ENCODE assay signal across 13 cellular contexts in the genomic region with DNA sequence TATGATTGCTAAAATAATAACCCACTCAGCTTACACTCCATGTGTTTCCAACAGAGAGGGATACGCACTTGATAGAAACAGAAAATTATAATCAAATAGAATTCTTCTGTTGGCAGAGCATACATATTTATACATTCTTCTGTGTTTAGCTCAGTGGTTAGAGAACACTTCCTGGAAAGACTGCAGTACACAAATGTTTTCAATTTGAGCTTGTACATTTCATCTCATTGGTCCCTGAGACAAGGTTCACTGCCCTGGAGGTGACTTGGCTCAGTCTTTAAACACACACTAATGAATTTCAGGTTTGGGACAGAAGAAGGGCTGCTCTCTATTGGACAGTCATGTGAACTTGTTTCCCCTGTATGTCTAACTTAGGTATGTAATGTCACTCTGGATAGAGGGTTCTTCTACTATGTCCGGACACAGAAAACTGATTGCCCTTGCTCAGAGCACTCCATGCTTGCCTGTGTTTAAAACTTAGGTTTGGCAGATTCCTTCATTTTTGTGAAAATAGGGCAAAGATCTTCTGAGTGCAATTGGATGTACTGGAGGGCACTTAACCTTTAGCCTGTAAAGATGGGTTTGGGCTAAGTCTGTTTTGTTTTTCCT. TPM values are rescaled to one million over a fixed set of nuclear protein-coding genes. Genes with fewer than 3 reads are reported as not detected.
DNase-seq lines count a peak whose midpoint lies in the region; ATAC-seq, FAIRE-seq and TF ChIP-seq lines count a peak whose summit lies in the region.
"Had no signal": no experiment of that assay in that cellular context is flagged by ENCODE, and none has a peak within 500 bp of the region (broad histone marks: within the 10 kb centered on the region; RNA-seq: fewer than 3 reads in every experiment).

No MANE protein-coding gene starts in this region.

- H3K14ac ChIP-seq in trophoblast cell (ENCODE audit: low read length), result no peak overlapping the region

- no peaks in the 10 kb centered on the region for H3K36me3 Mint-ChIP-seq in activated CD8-positive, alpha-beta T cell treated with anti-CD3 and anti-CD28 coated beads for 36 hours (ENCODE audit: low read depth)

- no peak overlapping the region for H2BK120ac ChIP-seq in trophoblast cell (ENCODE audit: insufficient read depth, low read length, poor library complexity)

- H3K9me3 Mint-ChIP-seq in activated CD8-positive, alpha-beta T cell treated with anti-CD3 and anti-CD28 coated beads for 36 hours, result no peaks in the 10 kb centered on the region
- H3K9me3 Mint-ChIP-seq: IgD-negative memory B cell had no signal

- H3K4me2 ChIP-seq in skeletal muscle satellite cell (ENCODE audit: low read length) (peak overlapping the region; percentile 4), trophoblast cell (ENCODE audit: low read length) (no peak overlapping the region)

- H3K9me3 ChIP-seq in skeletal muscle satellite cell (replicated peaks; ENCODE audit: low read length) (no peaks in the 10 kb centered on the region), trophoblast cell (ENCODE audit: insufficient read depth, low read depth, low read length) (no peaks in the 10 kb centered on the region)

- WGBS in trophoblast cell (ENCODE audit: extremely low coverage, insufficient coverage, insufficient read length), result no CpG with 5 or more reads among the region's 2 CpGs

- H2BK12ac ChIP-seq in trophoblast cell (ENCODE audit: low read length), result no peak overlapping the region

- DNase-seq in GM12891 (ENCODE audit: insufficient read length, low spot score) (no peak), foreskin fibroblast (peak; percentile 86 to 92), NCI-H2171 (lab: John Stamatoyannopoulos, UW) (no peak), trophoblast cell (no peak), NCI-H1105 (lab: John Stamatoyannopoulos, UW) (no peak)
- DNase-seq in activated CD8-positive, alpha-beta T cell treated with anti-CD3 and anti-CD28 coated beads for 36 hours, result no peak
- DNase-seq: aorta, SHP77 had no signal

- H3K4me1 ChIP-seq in skeletal muscle satellite cell (ENCODE audit: control insufficient read depth, insufficient read depth, low read length) (peaks cover 12% of the 10 kb centered on the region), trophoblast cell (ENCODE audit: control insufficient read depth in 1 of 2, insufficient read depth in 2 of 2, low read length in 2 of 2) (peaks cover 0 to 9% of the 10 kb centered on the region in 2 experiments)

- no peak overlapping the region for H3K4ac ChIP-seq in trophoblast cell (ENCODE audit: low read depth, low read length)

- POLR2A ChIA-PET in activated CD8-positive, alpha-beta T cell treated with anti-CD3 and anti-CD28 coated beads for 36 hours (lab: Charles Lee), result interaction anchor here (1.2 kb wide), 1 partner anchor 42 kb away, joined by 3 read pairs; no protein-coding TSS in a partner anchor

- H3K27me3 ChIP-seq in skeletal muscle satellite cell (ENCODE audit: control insufficient read depth, insufficient read depth, low read length) (no peaks in the 10 kb centered on the region), trophoblast cell (ENCODE audit: insufficient read depth, low read length) (no peaks in the 10 kb centered on the region)
- H3K27me3 ChIP-seq: foreskin keratinocyte had no signal

- no peak for TF ChIP-seq CTCF in activated CD8-positive, alpha-beta T cell treated with anti-CD3 and anti-CD28 coated beads for 36 hours (IDR thresholded peaks at IDR 0.05)
- no peak for TF ChIP-seq CTCF in foreskin fibroblast (IDR thresholded peaks at IDR 0.05; ENCODE audit: low read depth, low read length)

- peak; percentile 59 for FAIRE-seq in GM12891 (lab: Jason Lieb, UNC)

- peaks cover 15% of the 10 kb centered on the region for H3K4me1 Mint-ChIP-seq in activated CD8-positive, alpha-beta T cell treated with anti-CD3 and anti-CD28 coated beads for 36 hours (ENCODE audit: low read depth)

- H3K9ac ChIP-seq in skeletal muscle satellite cell (ENCODE audit: low read depth, low read length) (no peak overlapping the region), trophoblast cell (ENCODE audit: low read length) (no peak overlapping the region)

- no peak overlapping the region for H2BK5ac ChIP-seq in trophoblast cell (ENCODE audit: low read depth, low read length, poor library complexity)

- intact Hi-C loops in activated CD8-positive, alpha-beta T cell treated with anti-CD3 and anti-CD28 coated beads for 36 hours (cut with micrococcal nuclease), result no loop called here

- no peak overlapping the region for H3K27ac ChIP-seq in trophoblast cell (ENCODE audit: low read depth, low read length)
- H3K27ac ChIP-seq: foreskin keratinocyte had no signal

- H3K27ac Mint-ChIP-seq in activated CD8-positive, alpha-beta T cell treated with anti-CD3 and anti-CD28 coated beads for 36 hours, result no peak overlapping the region

- no peak overlapping the region for H2AFZ ChIP-seq in trophoblast cell (ENCODE audit: insufficient read depth, low read length, poor library complexity)

- no peak overlapping the region for H3K4me3 Mint-ChIP-seq in activated CD8-positive, alpha-beta T cell treated with anti-CD3 and anti-CD28 coated beads for 36 hours

- H2AK5ac ChIP-seq in trophoblast cell (ENCODE audit: low read length), result no peak overlapping the region

- no peak overlapping the region for H4K91ac ChIP-seq in trophoblast cell (ENCODE audit: low read depth, low read length)

- H3K36me3 ChIP-seq in skeletal muscle satellite cell (ENCODE audit: insufficient read depth, low read length), result no peaks in the 10 kb centered on the region
- no peaks in the 10 kb centered on the region for H3K36me3 ChIP-seq in trophoblast cell (ENCODE audit: control insufficient read depth in 1 of 2, insufficient read depth in 2 of 2, low read length in 2 of 2)

- no peak overlapping the region for H3K18ac ChIP-seq in trophoblast cell (ENCODE audit: low read length)

- no peak for TF ChIP-seq POLR2A in GM12891 (IDR thresholded peaks at IDR 0.05; ENCODE audit: low read depth, low read length)

- no peaks in the 10 kb centered on the region for H3K79me1 ChIP-seq in trophoblast cell (ENCODE audit: low read length)

- H4K12ac ChIP-seq in trophoblast cell (ENCODE audit: low read depth, low read length), result no peak overlapping the region

- no peak overlapping the region for H3K23ac ChIP-seq in trophoblast cell (ENCODE audit: low read length)

- no peaks in the 10 kb centered on the region for H3K79me2 ChIP-seq in trophoblast cell (ENCODE audit: control insufficient read depth, insufficient read depth, low read length, poor library complexity)

- no peak overlapping the region for H4K8ac ChIP-seq in trophoblast cell (ENCODE audit: low read depth, low read length)

- CTCF ChIA-PET in activated CD8-positive, alpha-beta T cell treated with anti-CD3 and anti-CD28 coated beads for 36 hours (lab: Charles Lee), result interaction anchor here (1.1 to 17.3 kb wide), 5 partner anchors 8 to 244 kb away, joined by 3 to 528 read pairs (median 11); a partner anchor contains a TSS

- H3K4me3 ChIP-seq in foreskin fibroblast (ENCODE audit: low read depth in 1 of 2, low read length in 2 of 2) (no peak overlapping the region), skeletal muscle satellite cell (ENCODE audit: low read length) (no peak overlapping the region), trophoblast cell (ENCODE audit: low read depth, low read length) (no peak overlapping the region)

- no peaks in the 10 kb centered on the region for H3K27me3 Mint-ChIP-seq in activated CD8-positive, alpha-beta T cell treated with anti-CD3 and anti-CD28 coated beads for 36 hours
- H3K27me3 Mint-ChIP-seq: IgD-negative memory B cell had no signal

- ATAC-seq in activated CD8-positive, alpha-beta T cell treated with anti-CD3 and anti-CD28 coated beads for 36 hours, result peak; percentile 28
- ATAC-seq: foreskin keratinocyte had no signal

TF ChIP-seq in GM12891, 5 proteins besides CTCF, POLR2A, EP300 and RAD21:
- TF ChIP-seq POLR2AphosphoS5 (IDR thresholded peaks at IDR 0.05; ENCODE audit: low read depth, low read length), result no peak
- no peak for TF ChIP-seq POU2F2 (IDR thresholded peaks at IDR 0.05; ENCODE audit: low read depth, low read length)
- no peak for TF ChIP-seq PAX5 (IDR thresholded peaks at IDR 0.05; ENCODE audit: insufficient read depth, low read length, severe bottlenecking)
- TF ChIP-seq TAF1 (IDR thresholded peaks at IDR 0.05; ENCODE audit: low read depth, low read length), result no peak
- TF ChIP-seq SPI1 (IDR thresholded peaks at IDR 0.05; ENCODE audit: low read depth, low read length), result no peak

RNA-seq across cellular contexts. Expression of a gene that starts 22.9 kb away (rescaled TPM):
- polyA plus RNA-seq in GM12891 (2012; ENCODE audit: low read depth, missing spikeins), result 0.23 TPM
- total RNA-seq in activated CD8-positive, alpha-beta T cell treated with anti-CD3 and anti-CD28 coated beads for 36 hours, result under 1 TPM; 0.38 to 0.65 TPM
- total RNA-seq in skeletal muscle satellite cell (2012; rRNA removed), result not detected in 2 replicates
- 0.01 TPM in 2 replicates for polyA plus RNA-seq in trophoblast cell (2013)
- total RNA-seq: aorta, foreskin keratinocyte, mesenteric fat pad, skeletal muscle tissue had no signal
- polyA plus RNA-seq: aorta, foreskin keratinocyte, IgD-negative memory B cell had no signal

RNA-seq across cellular contexts. Expression of a gene that starts 28.7 kb away (rescaled TPM):
- 56.9 TPM for polyA plus RNA-seq in GM12891 (2012; ENCODE audit: low read depth, missing spikeins)
- 100 to 1,000 TPM; 110 to 113 TPM for total RNA-seq in activated CD8-positive, alpha-beta T cell treated with anti-CD3 and anti-CD28 coated beads for 36 hours
- total RNA-seq in skeletal muscle satellite cell (2012; rRNA removed), result 56.3 and 60.5 TPM in 2 replicates
- polyA plus RNA-seq in trophoblast cell (2013), result 46.1 and 47.0 TPM in 2 replicates

Comparison
In these comparisons a context has a peak if more than half of its experiments do, and no peak if none do; other contexts are left out.
1. DNase-seq: peak in foreskin fibroblast (2 of 2); none in GM12891 (single experiment), activated CD8-positive, alpha-beta T cell treated with anti-CD3 and anti-CD28 coated beads for 36 hours (single experiment), NCI-H2171 (single experiment), trophoblast cell (0 of 2) and NCI-H1105 (single experiment).